In genomic region chr3:28575100-28575747, GRCh38 we compare ENCODE assay signal across 10 cellular contexts.
DNase-seq lines count a peak whose midpoint lies in the region; ATAC-seq and TF ChIP-seq lines count a peak whose summit lies in the region.
"Had no signal": no experiment of that assay in that cellular context is flagged by ENCODE, and none has a peak within 500 bp of the region (broad histone marks: within the 10 kb centered on the region; RNA-seq: fewer than 3 reads in every experiment).

No MANE protein-coding gene starts in this region.

- H3K4me1 ChIP-seq in mesodermal cell (ENCODE audit: control insufficient read depth, insufficient read depth, low read length, poor library complexity, severe bottlenecking) (no peaks in the 10 kb centered on the region), upper lobe of right lung (peaks cover 9% of the 10 kb centered on the region)

- no peaks in the 10 kb centered on the region for H3K36me3 Mint-ChIP-seq in activated CD4-positive, alpha-beta T cell treated with anti-CD3 and anti-CD28 coated beads for 36 hours (ENCODE audit: low read depth)
- H3K36me3 Mint-ChIP-seq: naive thymus-derived CD8-positive, alpha-beta T cell had no signal

- H3K27ac ChIP-seq in mesodermal cell (ENCODE audit: low read depth, low read length, severe bottlenecking) (no peak overlapping the region), upper lobe of right lung (no peak overlapping the region)
- H3K27ac ChIP-seq: C4-2B had no signal

- H3K4me3 ChIP-seq in mesodermal cell (ENCODE audit: extremely low read depth, insufficient read depth, low read length, poor library complexity, severe bottlenecking) (peak overlapping the region; percentile 50), upper lobe of right lung (peak overlapping the region; percentile 49)

- H3K9me3 Mint-ChIP-seq in activated CD4-positive, alpha-beta T cell treated with anti-CD3 and anti-CD28 coated beads for 36 hours (ENCODE audit: low read depth) = no peaks in the 10 kb centered on the region
- H3K9me3 Mint-ChIP-seq: naive thymus-derived CD8-positive, alpha-beta T cell had no signal

- peaks cover 50% of the 10 kb centered on the region for H3K27me3 Mint-ChIP-seq in activated CD4-positive, alpha-beta T cell treated with anti-CD3 and anti-CD28 coated beads for 36 hours

- ATAC-seq in activated CD4-positive, alpha-beta T cell treated with anti-CD3 and anti-CD28 coated beads for 36 hours = no peak
- ATAC-seq in upper lobe of right lung = peak; percentile 67
- ATAC-seq in HG02840 (IDR thresholded peaks at IDR 0.05; ENCODE audit: low FRiP score, unreplicated experiment) = no peak
- ATAC-seq: naive thymus-derived CD8-positive, alpha-beta T cell had no signal

- H3K36me3 ChIP-seq in mesodermal cell (ENCODE audit: control insufficient read depth, insufficient read depth, low read length) = no peaks in the 10 kb centered on the region
- H3K36me3 ChIP-seq in upper lobe of right lung = no peaks in the 10 kb centered on the region

- peaks cover 36% of the 10 kb centered on the region for H3K27me3 ChIP-seq in upper lobe of right lung

- POLR2A ChIA-PET in activated CD4-positive, alpha-beta T cell treated with anti-CD3 and anti-CD28 coated beads for 36 hours (lab: Charles Lee) = no interaction called here

- 0% methylated on average over 27 of the region's 56 CpGs for WGBS in mesodermal cell (ENCODE audit: insufficient coverage in 2 of 2), 2 experiments

- intact Hi-C loops in activated CD4-positive, alpha-beta T cell treated with anti-CD3 and anti-CD28 coated beads for 36 hours (cut with DNase I, micrococcal nuclease) = loop anchor here (10.0 kb wide), 1 partner anchor 850 kb away; the partner anchor contains the start of gene EOMES (in 2 of the 2)
- intact Hi-C loops in upper lobe of right lung (cut with DNase I) = no loop called here

- TF ChIP-seq CTCF in upper lobe of right lung (IDR thresholded peaks at IDR 0.05) = no peak

- H3K9me3 ChIP-seq in mesodermal cell (ENCODE audit: control insufficient read depth, low read length) = no peaks in the 10 kb centered on the region
- H3K9me3 ChIP-seq in upper lobe of right lung = no peaks in the 10 kb centered on the region

- no peaks in the 10 kb centered on the region for H3K4me1 Mint-ChIP-seq in activated CD4-positive, alpha-beta T cell treated with anti-CD3 and anti-CD28 coated beads for 36 hours

- no peak overlapping the region for H3K27ac Mint-ChIP-seq in activated CD4-positive, alpha-beta T cell treated with anti-CD3 and anti-CD28 coated beads for 36 hours
- H3K27ac Mint-ChIP-seq: naive thymus-derived CD8-positive, alpha-beta T cell had no signal

- CTCF ChIA-PET in activated CD4-positive, alpha-beta T cell treated with anti-CD3 and anti-CD28 coated beads for 36 hours (lab: Charles Lee) = interaction anchor here (0.6 kb wide), 1 partner anchor 354 kb away, joined by 3 read pairs; no protein-coding TSS in a partner anchor

- peak; percentile 5 for DNase-seq in activated CD4-positive, alpha-beta T cell treated with anti-CD3 and anti-CD28 coated beads for 36 hours
- no peak for DNase-seq in activated CD4-positive, alpha-beta T cell treated with anti-CD3 and anti-CD28 coated beads, Interleukin-2, amount 50 U/mL, for 48 hours
- DNase-seq in ecto neural progenitor cell (ENCODE audit: low spot score) (peak; percentile 72), upper lobe of right lung (peak; percentile 65), COR-L47 (lab: John Stamatoyannopoulos, UW) (no peak), GM19238 (ENCODE audit: insufficient read length, low spot score) (no peak)
- DNase-seq: naive thymus-derived CD8-positive, alpha-beta T cell had no signal

- H3K4me3 Mint-ChIP-seq in activated CD4-positive, alpha-beta T cell treated with anti-CD3 and anti-CD28 coated beads for 36 hours = no peak overlapping the region

Comparison
In these comparisons a context has a peak if more than half of its experiments do, and no peak if none do; other contexts are left out.
1. DNase-seq: peak in activated CD4-positive, alpha-beta T cell treated with anti-CD3 and anti-CD28 coated beads for 36 hours (single experiment), ecto neural progenitor cell (single experiment) and upper lobe of right lung (single experiment); none in activated CD4-positive, alpha-beta T cell treated with anti-CD3 and anti-CD28 coated beads, Interleukin-2, amount 50 U/mL, for 48 hours (0 of 2), COR-L47 (single experiment) and GM19238 (single experiment).